20 cellular contexts compared by ENCODE assay signal in the genomic region with DNA sequence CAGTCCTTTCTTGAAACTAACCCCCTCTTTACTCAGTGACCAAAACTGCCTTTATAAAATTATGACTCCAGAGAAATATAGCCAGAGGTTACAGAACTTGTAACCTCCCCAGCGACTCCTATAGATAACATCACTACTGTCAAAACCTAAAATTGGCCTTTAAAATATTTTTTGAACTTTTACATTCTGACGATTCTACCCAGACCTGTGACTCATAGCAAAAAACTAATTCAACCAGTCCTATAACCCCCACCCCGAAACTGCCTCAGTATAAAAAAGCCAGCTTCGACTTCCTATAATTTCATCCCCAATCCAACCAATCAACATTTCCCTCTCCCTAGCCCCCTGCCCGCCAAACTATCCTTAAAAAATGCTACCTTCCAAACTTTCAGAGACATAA. TPM values are rescaled to one million over a fixed set of nuclear protein-coding genes. Genes with fewer than 3 reads are reported as not detected.
DNase-seq lines count a peak whose midpoint lies in the region; ATAC-seq and TF ChIP-seq lines count a peak whose summit lies in the region.
"Had no signal": no experiment of that assay in that cellular context is flagged by ENCODE, and none has a peak within 500 bp of the region (broad histone marks: within the 10 kb centered on the region; RNA-seq: fewer than 3 reads in every experiment).

No MANE protein-coding gene starts in this region.

- no peak overlapping the region for H3K27ac ChIP-seq in breast epithelium
- peak overlapping the region; percentile 51 to 96 (median 82) for H3K27ac ChIP-seq in gastroesophageal sphincter
- peak overlapping the region; percentile 92 to 98 (median 96) for H3K27ac ChIP-seq in gastrocnemius medialis
- H3K27ac ChIP-seq: 22Rv1, GM23248 had no signal

- no peak overlapping the region for H3K4me3 ChIP-seq in breast epithelium
- H3K4me3 ChIP-seq in gastroesophageal sphincter = no peak overlapping the region
- H3K4me3 ChIP-seq in gastrocnemius medialis = no peak overlapping the region
- H3K4me3 ChIP-seq: GM23248, K562 had no signal

- intact Hi-C loops in MCF 10A (cut with micrococcal nuclease) = no loop called here
- intact Hi-C loops in breast epithelium (cut with DNase I; ENCODE audit: low total_unique reads) = no loop called here
- intact Hi-C loops in gastrocnemius medialis (cut with DNase I; ENCODE audit: low total_unique reads) = no loop called here

- POLR2A ChIA-PET in MCF 10A (lab: Yijun Ruan, JAX) = interaction anchor here (1.0 kb wide), 1 partner anchor 9 kb away, joined by 4 read pairs; no protein-coding TSS in a partner anchor

- H3K36me3 Mint-ChIP-seq in MCF 10A (ENCODE audit: insufficient read depth, unreplicated experiment) = peaks cover 12% of the 10 kb centered on the region

- in situ Hi-C loops in gastrocnemius medialis (cut with MboI; ENCODE audit: low sequenced_read_pairs in 4 of 4) = no loop called here

- no peaks in the 10 kb centered on the region for H3K9me3 Mint-ChIP-seq in MCF 10A (ENCODE audit: unreplicated experiment)
- H3K9me3 Mint-ChIP-seq: CD4-positive, alpha-beta T cell had no signal

- no peak for TF ChIP-seq POLR2A in breast epithelium (IDR thresholded peaks at IDR 0.05)
- TF ChIP-seq POLR2A in gastroesophageal sphincter (IDR thresholded peaks at IDR 0.05) = no peak
- no peak for TF ChIP-seq POLR2A in gastrocnemius medialis (IDR thresholded peaks at IDR 0.05)

- H3K27ac Mint-ChIP-seq in MCF 10A (ENCODE audit: low read depth, unreplicated experiment) = peak overlapping the region; percentile 29
- H3K27ac Mint-ChIP-seq: B cell; CD4-positive, alpha-beta T cell had no signal

- H3K4me1 ChIP-seq in breast epithelium (no peaks in the 10 kb centered on the region), gastroesophageal sphincter (peaks cover 0 to 97% (median 0%) of the 10 kb centered on the region in 3 donors), gastrocnemius medialis (peaks cover 84 to 87% of the 10 kb centered on the region in 2 donors)

- H3K36me3 ChIP-seq in breast epithelium (no peaks in the 10 kb centered on the region), gastroesophageal sphincter (peaks cover 0 to 5% of the 10 kb centered on the region in 2 donors), gastrocnemius medialis (no peaks in the 10 kb centered on the region)

- no peak for ATAC-seq in gastroesophageal sphincter
- no peak for ATAC-seq in gastrocnemius medialis
- ATAC-seq in HG02642 (IDR thresholded peaks at IDR 0.05; ENCODE audit: poor library complexity, unreplicated experiment) = no peak
- no peak for ATAC-seq in HG02884 (IDR thresholded peaks at IDR 0.05; ENCODE audit: unreplicated experiment)
- ATAC-seq: HCT116, K562 had no signal

- CTCF ChIA-PET in MCF 10A (lab: Yijun Ruan, JAX) = interaction anchor here (0.6 to 1.1 kb wide), 3 partner anchors 14 to 59 kb away, joined by 4 read pairs; a partner anchor contains a TSS

- DNase-seq in MCF 10A (ENCODE audit: unreplicated experiment) (no peak), breast epithelium (ENCODE audit: low spot score in 2 of 2) (no peak), gastrocnemius medialis (no peak), epidermal melanocyte (ENCODE audit: insufficient read length, low spot score) (no peak)
- DNase-seq in activated naive CD4-positive, alpha-beta T cell treated with anti-CD3 and anti-CD28 coated beads, Interleukin-2, amount 50 U/mL, for 16 hours = no peak
- DNase-seq: Calu3; CD4-positive, alpha-beta T cell; GM23248; NCI-H1436; NCI-H2029; NCI-H2171; NCI-H446 treated with DMSO at 0.1 percent for 48 hours; NCI-H748 treated with DMSO at 0.1 percent for 48 hours had no signal

- H3K4me1 Mint-ChIP-seq in MCF 10A (ENCODE audit: insufficient read depth, unreplicated experiment) = peaks cover 32% of the 10 kb centered on the region
- H3K4me1 Mint-ChIP-seq: B cell had no signal

- no peak for TF ChIP-seq CTCF in MCF 10A (IDR thresholded peaks at IDR 0.05; ENCODE audit: unreplicated experiment)
- no peak for TF ChIP-seq CTCF in breast epithelium (IDR thresholded peaks at IDR 0.05)
- no peak for TF ChIP-seq CTCF in gastroesophageal sphincter (IDR thresholded peaks at IDR 0.05)
- no peak for TF ChIP-seq CTCF in gastrocnemius medialis (IDR thresholded peaks at IDR 0.05 in 4 of 5, conservative IDR thresholded peaks at IDR 0.05 in 1 of 5)

- no peak for TF ChIP-seq EP300 in gastroesophageal sphincter (IDR thresholded peaks at IDR 0.05)

- no TSS peak for BruUV-seq in MCF 10A (replicated peaks; lab: Mats Ljungman, UMichigan)

- 54 to 56% methylated on average over 5 of the region's 5 CpGs for WGBS in gastroesophageal sphincter (ENCODE audit: low coverage in 1 of 2), 2 donors

- H3K27me3 Mint-ChIP-seq in MCF 10A (ENCODE audit: insufficient read depth, unreplicated experiment) = no peaks in the 10 kb centered on the region

- H3K27me3 ChIP-seq in breast epithelium (peaks cover 0 to 3% of the 10 kb centered on the region in 2 donors), gastroesophageal sphincter (no peaks in the 10 kb centered on the region), gastrocnemius medialis (no peaks in the 10 kb centered on the region)

- no peaks in the 10 kb centered on the region for H3K9me3 ChIP-seq in breast epithelium
- H3K9me3 ChIP-seq in gastroesophageal sphincter = no peaks in the 10 kb centered on the region
- no peaks in the 10 kb centered on the region for H3K9me3 ChIP-seq in gastrocnemius medialis

- H3K4me3 Mint-ChIP-seq in MCF 10A (ENCODE audit: unreplicated experiment) = no peak overlapping the region
- H3K4me3 Mint-ChIP-seq: B cell; CD4-positive, alpha-beta T cell had no signal

RNA-seq across cellular contexts. Expression of a gene that starts 13.9 kb away (rescaled TPM):
- 11.1 and 14.7 TPM in 2 replicates for total RNA-seq in MCF 10A (2022)
- 10 to 100 TPM in 2 of 3 donors, 1 to 10 TPM in 1; 9.3 to 16.4 (median 16.2) TPM for total RNA-seq in breast epithelium
- total RNA-seq in gastroesophageal sphincter = 100 to 1,000 TPM; 173 to 442 (median 242) TPM
- 10 to 100 TPM; 18.3 to 86.6 (median 38.0) TPM for total RNA-seq in gastrocnemius medialis
- total RNA-seq: CD4-positive, alpha-beta T cell; K562 had no signal

RNA-seq across cellular contexts. Expression of a gene that starts 37.5 kb away (rescaled TPM):
- 45.4 and 50.8 TPM in 2 replicates for total RNA-seq in MCF 10A (2022)
- 10 to 100 TPM; 59.6 to 73.8 (median 67.2) TPM for total RNA-seq in breast epithelium
- total RNA-seq in gastroesophageal sphincter = 10 to 100 TPM; 47.6 to 97.3 (median 70.3) TPM
- 100 to 1,000 TPM in 1 of 4 donors, 10 to 100 TPM in 3; 73.0 to 114 (median 94.5) TPM for total RNA-seq in gastrocnemius medialis

Comparison
In these comparisons a context has a peak if more than half of its experiments do, and no peak if none do; other contexts are left out.
1. H3K27ac ChIP-seq: peak in gastroesophageal sphincter (4 of 4) and gastrocnemius medialis (4 of 4); none in breast epithelium (0 of 2).